21 cellular contexts compared by ENCODE assay signal in the genomic region with DNA sequence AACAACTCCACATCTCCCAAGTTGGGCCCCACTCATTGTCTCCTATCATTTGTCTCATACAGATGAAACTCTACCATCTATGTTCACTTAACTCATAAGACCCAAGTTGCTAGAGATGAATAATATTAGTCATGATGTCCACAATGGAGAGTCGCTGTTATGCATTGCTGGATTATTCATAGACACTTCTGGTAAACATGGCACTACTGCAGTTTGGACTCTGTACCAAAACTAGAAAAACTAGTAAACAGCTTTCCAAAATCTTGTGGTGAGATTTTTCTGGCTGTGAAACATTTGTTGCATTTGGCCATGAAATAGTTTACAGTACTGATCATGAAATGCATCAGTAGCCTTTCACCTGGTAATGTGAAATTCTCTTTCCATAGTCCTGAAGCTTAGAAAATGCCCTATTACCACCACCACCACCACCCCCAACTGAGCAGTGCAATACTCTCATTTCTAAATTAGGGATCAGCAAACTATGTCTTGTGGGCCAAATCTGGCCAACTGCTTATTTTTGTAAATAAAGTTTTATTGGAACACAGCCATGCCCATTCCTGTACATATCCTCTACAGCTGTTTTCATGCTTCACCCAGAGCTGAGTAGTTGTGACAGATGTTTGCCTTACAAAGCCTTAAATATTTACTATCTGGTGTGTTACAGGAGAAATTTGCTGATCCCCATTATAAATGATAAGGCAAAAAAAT.
"Had no signal": no experiment of that assay in that cellular context is flagged by ENCODE, and none has a peak within 500 bp of the region (broad histone marks: within the 10 kb centered on the region; RNA-seq: fewer than 3 reads in every experiment).

No MANE protein-coding gene starts in this region.

- H3K9me3 ChIP-seq: gastroesophageal sphincter, left ventricle myocardium inferior, tibial artery, uterus had no signal

- DNase-seq: activated CD4-positive, alpha-beta T cell treated with anti-CD3 and anti-CD28 coated beads, Interleukin-2, amount 10 ng/mL, durations not matched to agents 7 days and 5 days; activated CD8-positive, alpha-beta memory T cell treated with anti-CD3 and anti-CD28 coated beads, Interleukin-2, amount 50 U/mL, for 4 hours; activated CD8-positive, alpha-beta T cell treated with anti-CD3 and anti-CD28 coated beads, Interleukin-2, amount 10 ng/mL, durations not matched to agents 7 days and 5 days; activated effector memory CD4-positive, alpha-beta T cell treated with Interleukin-2 at 50 U/mL for 16 hours; activated naive CD4-positive, alpha-beta T cell treated with anti-CD3 and anti-CD28 coated beads, Interleukin-2, amount 10 ng/mL, durations not matched to agents 7 days and 5 days; activated T-cell treated with anti-CD3 and anti-CD28 coated beads, Interleukin-2, amount 50 U/mL, for 4 hours; effector memory CD8-positive, alpha-beta T cell; immature natural killer cell; kidney glomerular epithelial cell; left ventricle myocardium inferior; mammary epithelial cell; midbrain; occipital lobe; posterior cingulate gyrus; retina; stimulated activated naive B cell treated with anti-CD40 and anti-IgM and Interleukin-4, amounts not matched to agents 10 μg/mL and 1 μg/mL and 100 μg/mL, for 72 hours; T1000; tibial artery; uterus had no signal

- H3K4me3 ChIP-seq: gastroesophageal sphincter, left ventricle myocardium inferior, tibial artery, uterus had no signal

- H3K27ac ChIP-seq: gastroesophageal sphincter, left ventricle myocardium inferior, tibial artery, uterus had no signal

- ATAC-seq: activated CD8-positive, alpha-beta T cell treated with anti-CD3 and anti-CD28 coated beads, Interleukin-2, amount 10 ng/mL, durations not matched to agents 7 days and 5 days; activated T-cell treated with anti-CD3 and anti-CD28 coated beads, Interleukin-2, amount 50 U/mL, for 4 hours; effector memory CD8-positive, alpha-beta T cell; gastroesophageal sphincter; stimulated activated naive B cell treated with anti-CD40 and anti-IgM and Interleukin-4, amounts not matched to agents 10 μg/mL and 1 μg/mL and 100 μg/mL, for 72 hours had no signal

- H3K27me3 ChIP-seq: gastroesophageal sphincter, tibial artery, uterus had no signal

- H3K4me1 ChIP-seq: gastroesophageal sphincter, tibial artery, uterus had no signal

- FAIRE-seq: astrocyte had no signal

- H3K36me3 ChIP-seq: tibial artery, uterus had no signal
